In genomic region chrX:133437356-133437755, GRCh38 we compare ENCODE assay signal across 20 cellular contexts. TPM values are rescaled to one million over a fixed set of nuclear protein-coding genes. Genes with fewer than 3 reads are reported as not detected.
DNase-seq lines count a peak whose midpoint lies in the region; ATAC-seq, FAIRE-seq and TF ChIP-seq lines count a peak whose summit lies in the region.
"Had no signal": no experiment of that assay in that cellular context is flagged by ENCODE, and none has a peak within 500 bp of the region (broad histone marks: within the 10 kb centered on the region; RNA-seq: fewer than 3 reads in every experiment).

No MANE protein-coding gene starts in this region.

- peak overlapping the region; percentile 94 for H3K27ac Mint-ChIP-seq in endodermal cell
- H3K27ac Mint-ChIP-seq: CD4-positive, CD25-positive, alpha-beta regulatory T cell; IgD-negative memory B cell had no signal

- ATAC-seq in left colon (peak; percentile 22), HG02970 (IDR thresholded peaks at IDR 0.05; ENCODE audit: low FRiP score, unreplicated experiment) (no peak)

- H3K4me3 ChIP-seq in HUES6 (ENCODE audit: low read depth, low read length): peak overlapping the region; percentile 27; the same call in 1 of the 2 replicates
- no peak overlapping the region for H3K4me3 ChIP-seq in endodermal cell (ENCODE audit: low read length)
- H3K4me3 ChIP-seq in mesenchymal stem cell (ENCODE audit: insufficient read depth in 1 of 2, low read depth in 1 of 2, low read length in 2 of 2): no peak overlapping the region
- H3K4me3 ChIP-seq: BLaER1 treated with 17β-estradiol and CSF1 and Interleukin-3, amounts not matched to agents 10 nM and 100 nM had no signal

- peak; percentile 83 for DNase-seq in ELF-1 (ENCODE audit: low read depth, low spot score)
- peak; percentile 56 for DNase-seq in endodermal cell
- DNase-seq in left colon: no peak
- DNase-seq in putamen (ENCODE audit: low spot score): no peak
- DNase-seq in mesenchymal stem cell: no peak
- no peak for DNase-seq in HTR-8/SVneo (ENCODE audit: insufficient read length, low spot score)
- DNase-seq: 8988T; ACHN; Calu3; CD4-positive, CD25-positive, alpha-beta regulatory T cell; DMS153; DMS79 treated with DMSO at 0.1 percent for 48 hours; EL; GDM1; H7; KG1 had no signal

- intact Hi-C loops in left colon (cut with DNase I, micrococcal nuclease): no loop called here

- H2AK5ac ChIP-seq in mesenchymal stem cell (ENCODE audit: low read length, severe bottlenecking): no peak overlapping the region

- H3K27me3 ChIP-seq in HUES6 (ENCODE audit: control insufficient read depth, insufficient read depth, low read length) (no peaks in the 10 kb centered on the region; the same call in 1 of the 2 replicates), endodermal cell (ENCODE audit: control insufficient read depth, insufficient read depth, low read length, poor library complexity, severe bottlenecking) (no peaks in the 10 kb centered on the region), mesenchymal stem cell (ENCODE audit: control insufficient read depth in 1 of 2, insufficient read depth in 1 of 2, low read length in 2 of 2) (peaks cover 0 to 23% of the 10 kb centered on the region in 2 experiments)

- H3K23ac ChIP-seq in mesenchymal stem cell (ENCODE audit: low read length in 2 of 2): no peak overlapping the region

- no peak for TF ChIP-seq CTCF in endodermal cell (conservative IDR thresholded peaks at IDR 0.05)

- H3K9me3 ChIP-seq in HUES6 (ENCODE audit: control insufficient read depth, insufficient read depth, low read depth, low read length) (no peaks in the 10 kb centered on the region), endodermal cell (ENCODE audit: control insufficient read depth, low read length) (peaks cover 4% of the 10 kb centered on the region), mesenchymal stem cell (ENCODE audit: control insufficient read depth, low read length) (no peaks in the 10 kb centered on the region)

- no peak overlapping the region for H2BK5ac ChIP-seq in mesenchymal stem cell (ENCODE audit: low read depth, low read length, poor library complexity, severe bottlenecking)

- H3K14ac ChIP-seq in mesenchymal stem cell (ENCODE audit: low read length in 2 of 2): no peak overlapping the region

- H3K36me3 ChIP-seq in HUES6 (ENCODE audit: control insufficient read depth, insufficient read depth, low read length): no peaks in the 10 kb centered on the region
- no peaks in the 10 kb centered on the region for H3K36me3 ChIP-seq in endodermal cell (ENCODE audit: control insufficient read depth, insufficient read depth, low read length)
- no peaks in the 10 kb centered on the region for H3K36me3 ChIP-seq in mesenchymal stem cell (ENCODE audit: control insufficient read depth in 1 of 2, insufficient read depth in 2 of 2, low read depth in 1 of 2, low read length in 2 of 2)
- H3K36me3 ChIP-seq: BLaER1 treated with 17β-estradiol and CSF1 and Interleukin-3, amounts not matched to agents 10 nM and 100 nM had no signal

- no peak for FAIRE-seq in HTR-8/SVneo (lab: Jason Lieb, UNC)

- H3K27ac ChIP-seq in HUES6 (ENCODE audit: low read depth, low read length): peak overlapping the region; percentile 50
- H3K27ac ChIP-seq in endodermal cell (ENCODE audit: low read depth, low read length): no peak overlapping the region
- H3K27ac ChIP-seq in mesenchymal stem cell (ENCODE audit: low read length, poor library complexity, severe bottlenecking): no peak overlapping the region
- H3K27ac ChIP-seq: BLaER1 treated with 17β-estradiol and CSF1 and Interleukin-3, amounts not matched to agents 10 nM and 100 nM had no signal

- no peak overlapping the region for H2BK120ac ChIP-seq in mesenchymal stem cell (ENCODE audit: low read depth, low read length)

- peak overlapping the region; percentile 58 for H3K9ac ChIP-seq in HUES6 (ENCODE audit: low read length)
- no peak overlapping the region for H3K9ac ChIP-seq in endodermal cell (ENCODE audit: extremely low read depth, low read length, poor library complexity, severe bottlenecking)
- no peak overlapping the region for H3K9ac ChIP-seq in mesenchymal stem cell (ENCODE audit: low read length)
- H3K9ac ChIP-seq: BLaER1 treated with 17β-estradiol and CSF1 and Interleukin-3, amounts not matched to agents 10 nM and 100 nM had no signal

- H3K4me3 Mint-ChIP-seq in endodermal cell: peak overlapping the region; percentile 36
- H3K4me3 Mint-ChIP-seq: CD4-positive, CD25-positive, alpha-beta regulatory T cell; IgD-negative memory B cell had no signal

- no peaks in the 10 kb centered on the region for H3K79me1 ChIP-seq in mesenchymal stem cell (replicated peaks; ENCODE audit: low read length, poor library complexity, severe bottlenecking)

- no peak overlapping the region for H2BK15ac ChIP-seq in mesenchymal stem cell (ENCODE audit: low read depth, poor library complexity, severe bottlenecking)

- peaks cover 1% of the 10 kb centered on the region for H3K9me3 Mint-ChIP-seq in endodermal cell

- H4K91ac ChIP-seq in mesenchymal stem cell (ENCODE audit: low read length): no peak overlapping the region

- no peak overlapping the region for H3K4ac ChIP-seq in mesenchymal stem cell (ENCODE audit: low read depth in 1 of 2, low read length in 2 of 2)

- H3K4me1 Mint-ChIP-seq in endodermal cell: peaks cover 59% of the 10 kb centered on the region
- H3K4me1 Mint-ChIP-seq: CD4-positive, CD25-positive, alpha-beta regulatory T cell; IgD-negative memory B cell had no signal

- WGBS in endodermal cell (ENCODE audit: insufficient coverage in 1 of 2, insufficient read length in 1 of 2), 2 experiments: 21% methylated on average over 4 of the region's 4 CpGs; no CpG with 5 or more reads in 1 of the 2 experiments
- WGBS in mesenchymal stem cell: 65% methylated on average over 4 of the region's 4 CpGs

- no peak overlapping the region for H4K8ac ChIP-seq in mesenchymal stem cell (ENCODE audit: low read length)

- H3K18ac ChIP-seq in mesenchymal stem cell (ENCODE audit: low read depth in 1 of 2, low read length in 2 of 2): no peak overlapping the region

- H3K36me3 Mint-ChIP-seq in endodermal cell (ENCODE audit: low read depth): no peaks in the 10 kb centered on the region
- H3K36me3 Mint-ChIP-seq: CD4-positive, CD25-positive, alpha-beta regulatory T cell; IgD-negative memory B cell had no signal

- H3K4me1 ChIP-seq in HUES6 (ENCODE audit: control insufficient read depth, insufficient read depth, low read length) (peaks cover 59% of the 10 kb centered on the region), endodermal cell (ENCODE audit: control insufficient read depth, insufficient read depth, low read length) (peaks cover 6% of the 10 kb centered on the region), mesenchymal stem cell (ENCODE audit: control insufficient read depth, insufficient read depth, low read depth, low read length) (peaks cover 2% of the 10 kb centered on the region)
- H3K4me1 ChIP-seq: BLaER1 treated with 17β-estradiol and CSF1 and Interleukin-3, amounts not matched to agents 10 nM and 100 nM had no signal

- H3K27me3 Mint-ChIP-seq in endodermal cell (ENCODE audit: insufficient read depth): no peaks in the 10 kb centered on the region
- H3K27me3 Mint-ChIP-seq: CD4-positive, CD25-positive, alpha-beta regulatory T cell had no signal

- H2AFZ ChIP-seq in mesenchymal stem cell (ENCODE audit: low read depth, low read length): no peak overlapping the region

- H3K4me2 ChIP-seq in mesenchymal stem cell (ENCODE audit: low read length, poor library complexity, severe bottlenecking): no peak overlapping the region
- H3K4me2 ChIP-seq: BLaER1 treated with 17β-estradiol and CSF1 and Interleukin-3, amounts not matched to agents 10 nM and 100 nM had no signal

- no peak overlapping the region for H2BK12ac ChIP-seq in mesenchymal stem cell (ENCODE audit: low read length in 2 of 2)

RNA-seq across cellular contexts. Expression of gene GPC4, which starts 22.1 kb away (rescaled TPM):
- total RNA-seq in endodermal cell (100 to 1,000 TPM; 281 to 829 TPM), left colon (10 to 100 TPM; 15.3 to 16.7 TPM)
- polyA plus RNA-seq in endodermal cell (2013, experiment 1 of 2): 119 TPM
- polyA plus RNA-seq in endodermal cell (2013, experiment 2 of 2): 101 TPM
- 26.4 TPM for polyA plus RNA-seq in mesenchymal stem cell (2013, experiment 1 of 2)
- 26.5 TPM for polyA plus RNA-seq in mesenchymal stem cell (2013, experiment 2 of 2)
- total RNA-seq: CD4-positive, CD25-positive, alpha-beta regulatory T cell had no signal
- polyA plus RNA-seq: CD4-positive, CD25-positive, alpha-beta regulatory T cell; IgD-negative memory B cell had no signal

Comparison
In these comparisons a context has a peak if more than half of its experiments do, and no peak if none do; other contexts are left out.
1. DNase-seq: peak in ELF-1 (single experiment) and endodermal cell (single experiment); none in left colon (0 of 2), putamen (single experiment), mesenchymal stem cell (single experiment) and HTR-8/SVneo (single experiment).
2. RNA of gene GPC4, which starts 22.1 kb away (total RNA-seq): 281 to 829 TPM in endodermal cell; 15.3 to 16.7 TPM in left colon; every median in the first group is over 10 times any median in the second.